In genomic region chr15:89677381-89677780, GRCh38 we compare ENCODE assay signal across 24 cellular contexts. TPM values are rescaled to one million over a fixed set of nuclear protein-coding genes. Genes with fewer than 3 reads are reported as not detected.
DNase-seq lines count a peak whose midpoint lies in the region; ATAC-seq and TF ChIP-seq lines count a peak whose summit lies in the region.
"Had no signal": no experiment of that assay in that cellular context is flagged by ENCODE, and none has a peak within 500 bp of the region (broad histone marks: within the 10 kb centered on the region; RNA-seq: fewer than 3 reads in every experiment).

No MANE protein-coding gene starts in this region.

- peaks cover 64% of the 10 kb centered on the region for H3K4me1 ChIP-seq in adipocyte (ENCODE audit: control insufficient read depth, insufficient read depth, low read length)

- H3K4me3 Mint-ChIP-seq in osteocyte (ENCODE audit: unreplicated experiment), result no peak overlapping the region
- H3K4me3 Mint-ChIP-seq: CD14-positive monocyte; CD4-positive, alpha-beta T cell; CD8-positive, alpha-beta memory T cell had no signal

- no peak for ATAC-seq in GM18909 (IDR thresholded peaks at IDR 0.05; ENCODE audit: poor library complexity, unreplicated experiment)
- ATAC-seq: A549, GM12878 had no signal

- H3K27ac ChIP-seq in coronary artery, result no peak overlapping the region
- H3K27ac ChIP-seq: A549; BLaER1 treated with 17β-estradiol and CSF1 and Interleukin-3, amounts not matched to agents 10 nM and 100 nM; GM23248 had no signal

- peaks cover 7% of the 10 kb centered on the region for H3K36me3 Mint-ChIP-seq in osteocyte (ENCODE audit: unreplicated experiment)
- H3K36me3 Mint-ChIP-seq: CD14-positive monocyte had no signal

- H3K4me3 ChIP-seq in adipocyte (ENCODE audit: low read length) (peak overlapping the region; percentile 82), coronary artery (no peak overlapping the region)
- H3K4me3 ChIP-seq: A549; BLaER1 treated with 17β-estradiol and CSF1 and Interleukin-3, amounts not matched to agents 10 nM and 100 nM; GM12878; GM23248 had no signal

- DNase-seq in adipocyte (ENCODE audit: low read depth) (no peak), coronary artery (ENCODE audit: low spot score) (peak; percentile 33), osteocyte (ENCODE audit: extremely low spot score, unreplicated experiment) (peak; percentile 76), GM20000 (ENCODE audit: low spot score) (no peak), T-helper 9 cell (no peak)
- DNase-seq: 8988T; ACHN; AML-193; BE2C; CD4-positive, alpha-beta T cell; CD8-positive, alpha-beta memory T cell; DMS 273 treated with DMSO at 0.1 percent for 48 hours; DMS79; EL; GDM1; GM23248; H7; HCEC 1CT had no signal

- no peaks in the 10 kb centered on the region for H3K9me3 ChIP-seq in adipocyte (ENCODE audit: control insufficient read depth, low read length)
- H3K9me3 ChIP-seq: A549; BE2C; BLaER1 treated with 17β-estradiol and CSF1 and Interleukin-3, amounts not matched to agents 10 nM and 100 nM had no signal

- H3K27ac Mint-ChIP-seq in osteocyte (ENCODE audit: unreplicated experiment), result no peak overlapping the region
- H3K27ac Mint-ChIP-seq: CD4-positive, alpha-beta T cell; CD8-positive, alpha-beta memory T cell had no signal

- no peaks in the 10 kb centered on the region for H3K27me3 Mint-ChIP-seq in osteocyte (ENCODE audit: unreplicated experiment)
- H3K27me3 Mint-ChIP-seq: CD4-positive, alpha-beta T cell had no signal

- TF ChIP-seq CTCF in coronary artery (IDR thresholded peaks at IDR 0.05) (no peak), osteocyte (IDR thresholded peaks at IDR 0.05) (no peak), GM20000 (IDR thresholded peaks at IDR 0.05; ENCODE audit: extremely low read depth, missing control alignments) (no peak)

- no peaks in the 10 kb centered on the region for H3K9me3 Mint-ChIP-seq in osteocyte (ENCODE audit: unreplicated experiment)
- H3K9me3 Mint-ChIP-seq: CD4-positive, alpha-beta T cell; CD8-positive, alpha-beta memory T cell had no signal

- H3K4me1 Mint-ChIP-seq in osteocyte (ENCODE audit: unreplicated experiment), result peaks cover 12% of the 10 kb centered on the region
- H3K4me1 Mint-ChIP-seq: CD14-positive monocyte; CD8-positive, alpha-beta memory T cell had no signal

- peaks cover 47% of the 10 kb centered on the region for H3K36me3 ChIP-seq in adipocyte (ENCODE audit: control insufficient read depth, insufficient read depth, low read length, severe bottlenecking)
- H3K36me3 ChIP-seq: BE2C; BLaER1 treated with 17β-estradiol and CSF1 and Interleukin-3, amounts not matched to agents 10 nM and 100 nM had no signal

- no peaks in the 10 kb centered on the region for H3K27me3 ChIP-seq in adipocyte (replicated peaks; ENCODE audit: control insufficient read depth, insufficient read depth, low read length)
- H3K27me3 ChIP-seq: BE2C; BLaER1 treated with 17β-estradiol and CSF1 and Interleukin-3, amounts not matched to agents 10 nM and 100 nM had no signal

- H3K9ac ChIP-seq in adipocyte (ENCODE audit: low read length), result peak overlapping the region; percentile 86
- H3K9ac ChIP-seq: BLaER1 treated with 17β-estradiol and CSF1 and Interleukin-3, amounts not matched to agents 10 nM and 100 nM; GM23248 had no signal

RNA-seq across cellular contexts. Expression of gene PLIN1, which starts 1.8 kb away (rescaled TPM):
- 0.70 and 0.84 TPM in 2 replicates for total RNA-seq in osteocyte
- total RNA-seq: GM23248, H1, H7 had no signal

RNA-seq across cellular contexts. Expression of gene PEX11A, which starts 13.2 kb away (rescaled TPM):
- 4.6 and 5.6 TPM in 2 replicates for total RNA-seq in osteocyte

RNA-seq across cellular contexts. Expression of gene WDR93, which starts 13.2 kb away (rescaled TPM):
- 0.19 TPM in 1 of 2 replicates, not detected in the other for total RNA-seq in osteocyte
- total RNA-seq: CD4-positive, alpha-beta T cell; CD8-positive, alpha-beta memory T cell; GM12878; GM23248; H1; H7 had no signal

RNA-seq across cellular contexts. Expression of gene KIF7, which starts 22.1 kb away (rescaled TPM):
- total RNA-seq in osteocyte, result 18.2 and 20.0 TPM in 2 replicates

Comparison
In these comparisons a context has a peak if more than half of its experiments do, and no peak if none do; other contexts are left out.
1. DNase-seq: peak in coronary artery (single experiment) and osteocyte (single experiment); none in adipocyte (single experiment), GM20000 (single experiment) and T-helper 9 cell (single experiment).